29 cellular contexts compared by ENCODE assay signal in the genomic region with DNA sequence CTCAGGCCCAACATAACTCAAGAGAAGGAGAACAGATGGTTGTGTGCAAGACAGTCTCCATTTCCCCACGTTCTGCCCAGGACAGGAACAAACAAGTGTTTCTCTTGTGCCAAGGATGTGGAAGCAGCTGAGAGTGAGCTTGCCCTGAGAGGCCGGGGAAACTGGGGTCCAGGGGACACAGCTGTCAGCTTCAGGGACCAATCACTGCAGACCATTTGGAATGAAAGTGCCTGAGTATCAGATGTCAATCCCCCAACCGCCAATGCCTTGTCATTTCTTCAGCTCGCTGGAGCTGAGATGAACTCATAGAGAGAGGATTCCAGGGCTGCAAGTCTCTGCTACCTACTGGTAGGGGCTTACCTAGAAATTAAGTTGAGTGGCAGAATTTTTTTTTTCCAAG.
"Had no signal": no experiment of that assay in that cellular context is flagged by ENCODE, and none has a peak within 500 bp of the region (broad histone marks: within the 10 kb centered on the region; RNA-seq: fewer than 3 reads in every experiment).

No MANE protein-coding gene starts in this region.

- FAIRE-seq: astrocyte had no signal

- H3K4me1 ChIP-seq: SJSA1 had no signal

- H3K4me3 Mint-ChIP-seq: activated B cell treated with CpG ODN at 0.5 μM for 24 hours; activated CD4-positive, alpha-beta T cell treated with anti-CD3 and anti-CD28 coated beads, Interleukin-2, amount 10 ng/mL, durations not matched to agents 24 days and 14 days; activated naive CD4-positive, alpha-beta T cell treated with anti-CD3 and anti-CD28 coated beads for 36 hours; activated naive CD8-positive, alpha-beta T cell; activated T-helper 17 cell treated with anti-CD3 and anti-CD28 coated beads, Interleukin-2, amount 50 U/mL, for 72 hours; brain; T-helper 1 cell treated with Interleukin-12 subunit alpha and Interleukin-12 subunit beta and Interleukin-4 antibody, amounts not matched to agents 30 μg/mL and 1 μg/mL, for 36 hours had no signal

- H3K4me1 Mint-ChIP-seq: activated B cell treated with CpG ODN at 0.5 μM for 24 hours had no signal

- H3K27ac Mint-ChIP-seq: activated B cell treated with CpG ODN at 0.5 μM for 24 hours; activated CD4-positive, alpha-beta T cell treated with anti-CD3 and anti-CD28 coated beads, Interleukin-2, amount 10 ng/mL, durations not matched to agents 24 days and 14 days; activated naive CD4-positive, alpha-beta T cell treated with anti-CD3 and anti-CD28 coated beads for 36 hours; activated naive CD8-positive, alpha-beta T cell; activated T-helper 17 cell treated with anti-CD3 and anti-CD28 coated beads, Interleukin-2, amount 50 U/mL, for 72 hours; brain; T-helper 1 cell treated with Interleukin-12 subunit alpha and Interleukin-12 subunit beta and Interleukin-4 antibody, amounts not matched to agents 30 μg/mL and 1 μg/mL, for 36 hours had no signal

- H3K9me3 Mint-ChIP-seq: activated B cell treated with CpG ODN at 0.5 μM for 24 hours; activated CD4-positive, alpha-beta T cell treated with anti-CD3 and anti-CD28 coated beads, Interleukin-2, amount 10 ng/mL, durations not matched to agents 24 days and 14 days; activated naive CD4-positive, alpha-beta T cell treated with anti-CD3 and anti-CD28 coated beads for 36 hours; activated T-helper 17 cell treated with anti-CD3 and anti-CD28 coated beads, Interleukin-2, amount 50 U/mL, for 72 hours; brain; T-helper 1 cell treated with Interleukin-12 subunit alpha and Interleukin-12 subunit beta and Interleukin-4 antibody, amounts not matched to agents 30 μg/mL and 1 μg/mL, for 36 hours had no signal

- DNase-seq: activated B cell treated with CpG ODN at 0.5 μM for 24 hours; activated CD4-positive, alpha-beta T cell treated with anti-CD3 and anti-CD28 coated beads for 1 hour; activated CD4-positive, alpha-beta T cell treated with anti-CD3 and anti-CD28 coated beads, Interleukin-2, amount 10 ng/mL, durations not matched to agents 24 days and 14 days; activated CD4-positive, alpha-beta T cell treated with anti-CD3 and anti-CD28 coated beads, Interleukin-2, amount 50 U/mL, for 48 hours; activated gamma-delta T cell; activated naive CD4-positive, alpha-beta T cell treated with anti-CD3 and anti-CD28 coated beads for 36 hours; activated T-cell treated with anti-CD3 and anti-CD28 coated beads for 4 hours; activated T-cell treated with anti-CD3 and anti-CD28 coated beads, Interleukin-2, amount 50 U/mL, for 48 hours; amygdala; KG1; NCI-H1048; NCI-H146; NCI-H1930; NCI-H345; NCI-H510A; NCI-H69; NK-92 treated with Interleukin-12 subunit alpha and Interleukin-12 subunit beta, amount 100 ng/mL, for 24 hours; OCI-M1; Right ventricle myocardium superior; SW 1271 had no signal

- H3K36me3 ChIP-seq: SJSA1 had no signal

- H3K36me3 Mint-ChIP-seq: activated naive CD8-positive, alpha-beta T cell; brain had no signal

- H3K9me3 ChIP-seq: SJSA1 had no signal

- H3K4me3 ChIP-seq: SJSA1 had no signal

- H3K27ac ChIP-seq: RWPE1, SJSA1 had no signal

- ATAC-seq: activated T-helper 17 cell treated with anti-CD3 and anti-CD28 coated beads, Interleukin-2, amount 50 U/mL, for 72 hours; Panc1; SK-N-SH treated with all-trans-retinoic acid at 6 μM for 48 hours had no signal

- H3K27me3 ChIP-seq: SJSA1 had no signal

- H3K27me3 Mint-ChIP-seq: activated CD4-positive, alpha-beta T cell treated with anti-CD3 and anti-CD28 coated beads, Interleukin-2, amount 10 ng/mL, durations not matched to agents 24 days and 14 days had no signal
